36 cellular contexts compared by ENCODE assay signal in the genomic region with DNA sequence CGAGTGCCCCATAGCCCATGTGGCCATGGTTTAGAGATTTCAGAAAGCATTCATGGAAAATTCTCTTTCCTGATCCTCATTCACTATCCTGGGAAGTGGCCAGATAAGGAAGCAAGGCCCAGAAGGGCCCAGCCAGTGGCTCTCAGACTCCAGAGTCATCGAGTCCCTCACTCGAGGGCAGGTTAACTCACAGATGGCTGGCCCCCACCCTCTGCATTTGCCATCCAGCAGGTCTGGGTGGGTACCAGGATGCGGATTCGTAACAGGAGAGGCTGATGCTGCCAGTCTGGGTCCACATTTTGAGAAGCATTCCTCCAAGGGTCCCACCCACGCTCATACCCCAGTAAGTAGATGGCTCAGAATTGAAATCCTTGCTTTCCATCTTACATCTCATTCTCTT. TPM values are rescaled to one million over a fixed set of nuclear protein-coding genes. Genes with fewer than 3 reads are reported as not detected.
"Had no signal": no experiment of that assay in that cellular context is flagged by ENCODE, and none has a peak within 500 bp of the region (broad histone marks: within the 10 kb centered on the region; RNA-seq: fewer than 3 reads in every experiment).

No MANE protein-coding gene starts in this region.

- H3K27me3 ChIP-seq: right lobe of liver, testis, uterus had no signal

- H3K36me3 ChIP-seq: neutrophil, pancreas, prostate gland, right atrium auricular region, right lobe of liver, spleen, suprapubic skin, tibial artery, transverse colon, upper lobe of right lung, uterus had no signal

- H3K27ac ChIP-seq: neutrophil, pancreas, prostate gland, right atrium auricular region, right lobe of liver, skin epidermis, spleen, suprapubic skin, testis, tibial artery, transverse colon, upper lobe of right lung, uterus had no signal

- H3K4me3 ChIP-seq: pancreas, prostate gland, right atrium auricular region, right lobe of liver, skin epidermis, smooth muscle cell, spleen, suprapubic skin, testis, tibial artery, transverse colon, upper lobe of right lung, uterus had no signal

- H3K4me1 ChIP-seq: pancreas, prostate gland, right lobe of liver, transverse colon, uterus had no signal

- DNase-seq: naive thymus-derived CD8-positive, alpha-beta T cell; nephron progenitor cell; nucleus accumbens; pancreas; retina; right lobe of liver; spleen; stimulated activated CD4-positive, alpha-beta T cell treated with anti-CD3 and anti-CD28 coated beads, Interleukin-12 subunit alpha, Interleukin-12 subunit beta, amount 100 ng/mL, for 4 hours; stimulated activated CD4-positive, alpha-beta T cell treated with anti-CD3 and anti-CD28 coated beads, Interleukin-1b, Interleukin-23, amount 100 ng/mL, for 48 hours; stimulated activated CD4-positive, alpha-beta T cell treated with anti-CD3 and anti-CD28 coated beads, Interleukin-4, amount 100 ng/mL, for 1 hour; stimulated activated CD4-positive, alpha-beta T cell treated with anti-CD3 and anti-CD28 coated beads, Interleukin-4, amount 100 ng/mL, for 4 hours; stimulated activated CD8-positive, alpha-beta memory T cell treated with anti-CD3 and anti-CD28 coated beads, Interleukin-4, amount 100 ng/mL, for 48 hours; stimulated activated naive CD4-positive, alpha-beta T cell; stimulated activated naive CD8-positive, alpha-beta T cell treated with anti-CD3 and anti-CD28 coated beads, Interleukin-15, amount 100 ng/mL, for 72 hours; stimulated activated naive CD8-positive, alpha-beta T cell treated with anti-CD3 and anti-CD28 coated beads, Interleukin-15, Interleukin-2, amounts not matched to agents 100 U/mL and 50 U/mL, for 24 hours; substantia nigra; testis; tibial artery; transverse colon; upper lobe of right lung; uterus had no signal

- ATAC-seq: naive thymus-derived CD8-positive, alpha-beta T cell; natural killer cell treated with Interleukin-12 subunit alpha and Interleukin-12 subunit beta and Interleukin-15 and Interleukin-18, amount 100 ng/mL, for 72 hours; pancreas; right lobe of liver; stimulated activated memory B cell treated with anti-CD40 and anti-IgM and Interleukin-4, amounts not matched to agents 10 μg/mL and 1 μg/mL and 100 μg/mL, for 72 hours; stimulated activated naive CD8-positive, alpha-beta T cell treated with anti-CD3 and anti-CD28 coated beads, Interleukin-15, amount 100 ng/mL, for 72 hours; stimulated activated naive CD8-positive, alpha-beta T cell treated with anti-CD3 and anti-CD28 coated beads, Interleukin-15, Interleukin-2, amounts not matched to agents 100 U/mL and 50 U/mL, for 24 hours; upper lobe of right lung had no signal

- H3K9me3 ChIP-seq: neutrophil, pancreas, prostate gland, right atrium auricular region, right lobe of liver, spleen, suprapubic skin, testis, tibial artery, transverse colon, upper lobe of right lung, uterus had no signal

RNA-seq across cellular contexts. Expression of a gene that starts 3.8 kb away (rescaled TPM):
- total RNA-seq: naive thymus-derived CD8-positive, alpha-beta T cell; natural killer cell treated with Interleukin-12 subunit alpha and Interleukin-12 subunit beta and Interleukin-15 and Interleukin-18, amount 100 ng/mL, for 72 hours; neural crest cell; omental fat pad; osteocyte; pancreas; posterior vena cava; prostate gland; pulmonary artery endothelial cell; right atrium auricular region; right lobe of liver; smooth muscle cell; spleen; suprapubic skin; transverse colon; upper lobe of right lung; urinary bladder; uterus had no signal
- polyA plus RNA-seq: naive thymus-derived CD8-positive, alpha-beta T cell; smooth muscle cell; spleen; thymus had no signal

RNA-seq across cellular contexts. Expression of a gene that starts 18.1 kb away (rescaled TPM):
- polyA plus RNA-seq: naive thymus-derived CD8-positive, alpha-beta T cell had no signal

RNA-seq across cellular contexts. Expression of a gene that starts 54.8 kb away (rescaled TPM):
- total RNA-seq: smooth muscle cell had no signal
- polyA plus RNA-seq: smooth muscle cell had no signal
